In the genomic region with DNA sequence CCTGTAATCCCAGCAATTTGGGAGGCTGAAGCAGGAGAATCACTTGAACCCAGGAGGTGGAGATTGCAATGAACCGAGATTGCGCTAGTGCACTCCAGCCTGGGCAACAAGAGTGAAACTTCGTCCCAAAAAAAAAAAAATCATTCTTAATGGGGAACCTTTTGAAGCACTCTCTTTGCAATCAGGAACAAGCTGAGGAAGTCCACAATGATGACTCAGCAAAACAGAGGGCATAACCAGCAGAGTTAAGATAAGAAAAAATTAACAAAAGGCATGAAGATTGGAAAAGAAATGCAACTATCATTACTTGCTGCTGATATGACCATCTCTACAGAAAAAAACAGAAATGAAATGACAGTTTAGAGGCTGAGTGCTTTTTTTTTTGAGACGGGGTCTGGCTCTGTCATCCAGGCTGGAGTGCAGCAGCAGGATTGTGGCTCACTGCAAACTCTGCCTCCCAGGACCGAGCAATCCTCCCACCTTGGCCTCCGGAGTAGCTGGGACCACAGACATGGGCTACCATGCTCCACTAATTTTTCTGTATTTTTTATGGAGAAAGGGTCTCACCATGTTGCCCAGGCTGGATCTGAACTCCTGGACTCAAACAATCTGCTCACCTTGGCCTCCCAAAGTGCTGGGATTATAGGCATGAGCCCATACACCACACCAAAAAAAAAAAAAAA, we compare ENCODE assay signal across 9 cellular contexts.
DNase-seq lines count a peak whose midpoint lies in the region; ATAC-seq, FAIRE-seq and TF ChIP-seq lines count a peak whose summit lies in the region.
"Had no signal": no experiment of that assay in that cellular context is flagged by ENCODE, and none has a peak within 500 bp of the region (broad histone marks: within the 10 kb centered on the region; RNA-seq: fewer than 3 reads in every experiment).

No MANE protein-coding gene starts in this region.

- TF ChIP-seq CTCF in Caco-2 (IDR thresholded peaks at IDR 0.05; ENCODE audit: insufficient read depth in 1 of 2, low read depth in 1 of 2, low read length in 1 of 2, severe bottlenecking in 1 of 2, unreplicated experiment in 1 of 2) (no peak), K562 (IDR thresholded peaks at IDR 0.05 in 2 of 3, conservative IDR thresholded peaks at IDR 0.05 in 1 of 3; ENCODE audit: insufficient read depth in 2 of 3, low read depth in 1 of 3, low read length in 3 of 3) (0 out of 6 replicates have a peak, but pooled peaks of 1 of the 3 experiments have one; percentile 1), mucosa of descending colon (IDR thresholded peaks at IDR 0.05) (no peak)

- peaks cover 12% of the 10 kb centered on the region for H3K36me3 Mint-ChIP-seq in Caco-2 (ENCODE audit: insufficient read depth, unreplicated experiment)

- peak; percentile 76 for TF ChIP-seq EP300 in K562 (IDR thresholded peaks at IDR 0.05; ENCODE audit: low read length)

- H3K27me3 ChIP-seq in Caco-2 (replicated peaks; ENCODE audit: control insufficient read depth, insufficient read depth, low read length) (no peaks in the 10 kb centered on the region), K562 (ENCODE audit: control insufficient read depth in 2 of 2, insufficient read depth in 2 of 2, low read length in 2 of 2) (no peaks in the 10 kb centered on the region)
- H3K27me3 ChIP-seq: tibial artery had no signal

- no peaks in the 10 kb centered on the region for H3K27me3 Mint-ChIP-seq in Caco-2 (ENCODE audit: insufficient read depth, unreplicated experiment)

- H3K9me3 ChIP-seq in Caco-2 (no peaks in the 10 kb centered on the region), K562 (replicated peaks; ENCODE audit: control insufficient read depth, insufficient read depth, low read depth, low read length) (no peaks in the 10 kb centered on the region), mucosa of descending colon (no peaks in the 10 kb centered on the region)
- H3K9me3 ChIP-seq: tibial artery had no signal

- H3K4me1 Mint-ChIP-seq in Caco-2 (ENCODE audit: low read depth, unreplicated experiment): no peaks in the 10 kb centered on the region

- DNase-seq in Caco-2: no peak
- peak; percentile 22 for DNase-seq in NOMO-1 treated with dmso at 0.1 percent for 144 hours (lab: John Stamatoyannopoulos, UW; ENCODE audit: unreplicated experiment)
- peak; percentile 40 to 79 (median 44) for DNase-seq in K562 (ENCODE audit: extremely low read depth in 1 of 4, low spot score in 3 of 4)
- no peak for DNase-seq in mucosa of descending colon
- no peak for DNase-seq in NCI-H510A (lab: John Stamatoyannopoulos, UW)
- DNase-seq: tibial artery had no signal

- H3K9ac ChIP-seq in K562 (ENCODE audit: insufficient read depth in 1 of 2, low read depth in 2 of 2, low read length in 2 of 2): peak overlapping the region; percentile 21 to 77; a peak in 2 of 4 replicates

- no peak overlapping the region for H3K4me3 Mint-ChIP-seq in Caco-2 (ENCODE audit: unreplicated experiment)

- BruUV-seq in Caco-2 (replicated peaks; lab: Mats Ljungman, UMichigan) (no TSS peak), K562 (replicated peaks; lab: Mats Ljungman, UMichigan) (no TSS peak)

- in situ Hi-C loops in K562 (cut with MboI): no loop called here

- CTCF ChIA-PET in Caco-2 (lab: Charles Lee) (no interaction called here), K562 (lab: Yijun Ruan, JAX; ENCODE audit: low intra/inter-chr PET ratio) (no interaction called here)

- H3K9me3 Mint-ChIP-seq in Caco-2 (ENCODE audit: unreplicated experiment): no peaks in the 10 kb centered on the region

- H4K20me1 ChIP-seq in K562 (replicated peaks; ENCODE audit: control insufficient read depth, insufficient read depth, low read length): no peaks in the 10 kb centered on the region; the same call in 1 of the 2 replicates

- 1% methylated on average over 6 of the region's 6 CpGs for WGBS in K562 (ENCODE audit: insufficient coverage, low coverage, missing lambda C conversion rate)

- peak overlapping the region; percentile 21; the same call in 1 of the 2 replicates for H2AFZ ChIP-seq in K562 (ENCODE audit: low read depth, low read length)

- H3K4me2 ChIP-seq in K562 (ENCODE audit: insufficient read depth, low read length): peak overlapping the region; percentile 29

- intact Hi-C loops in Caco-2 (cut with micrococcal nuclease; ENCODE audit: unreplicated experiment) (no loop called here), K562 (cut with micrococcal nuclease) (loop anchor here (5.0 kb wide), 1 partner anchor 68 kb away; no protein-coding TSS in a partner anchor), mucosa of descending colon (cut with DNase I, micrococcal nuclease) (no loop called here)

- ATAC-seq in K562: peak; percentile 80
- ATAC-seq in mucosa of descending colon: peak; percentile 33
- ATAC-seq in GM18861 (IDR thresholded peaks at IDR 0.05; ENCODE audit: unreplicated experiment): no peak
- no peak for ATAC-seq in HG02588 (IDR thresholded peaks at IDR 0.05; ENCODE audit: unreplicated experiment)
- no peak for ATAC-seq in HG02763 (IDR thresholded peaks at IDR 0.05; ENCODE audit: unreplicated experiment)

- H3K27ac ChIP-seq in K562 (ENCODE audit: extremely low read depth, low read depth, low read length): peak overlapping the region; percentile 68; the same call in 2 of the 3 replicates

- TF ChIP-seq RAD21 in K562 (CRISPR knock-in tag; conservative IDR thresholded peaks at IDR 0.05 in 1 of 2, IDR thresholded peaks at IDR 0.05 in 1 of 2): peak in 1 of 2 experiments; percentile 29; a peak in 1 of 4 replicates

- POLR2A ChIA-PET in Caco-2 (lab: Charles Lee) (interaction anchor here (0.6 kb wide), 1 partner anchor 368 kb away, joined by 3 read pairs; no protein-coding TSS in a partner anchor), K562 (lab: Yijun Ruan, JAX) (interaction anchor here (0.8 to 1.3 kb wide), 4 partner anchors 14 to 37 kb away, joined by 3 to 4 read pairs (median 3); no protein-coding TSS in a partner anchor)

- no peaks in the 10 kb centered on the region for H3K9me1 ChIP-seq in K562 (ENCODE audit: control insufficient read depth, insufficient read depth, low read length)

- peak; percentile 65 for FAIRE-seq in K562 (lab: Jason Lieb, UNC)

- H3K4me1 ChIP-seq in Caco-2 (no peaks in the 10 kb centered on the region), K562 (replicated peaks in 1 of 2; ENCODE audit: control insufficient read depth in 2 of 2, insufficient read depth in 2 of 2, low read length in 2 of 2) (peaks cover 11 to 17% of the 10 kb centered on the region in 2 experiments), mucosa of descending colon (ENCODE audit: low read depth) (no peaks in the 10 kb centered on the region)

- H3K4me3 ChIP-seq in Caco-2 (ENCODE audit: low read depth, low read length) (no peak overlapping the region), K562 (no peak overlapping the region), mucosa of descending colon (no peak overlapping the region)
- H3K4me3 ChIP-seq: tibial artery had no signal

- peak overlapping the region; percentile 51 for H3K27ac Mint-ChIP-seq in Caco-2 (ENCODE audit: unreplicated experiment)

- no peaks in the 10 kb centered on the region; the same call in 1 of the 2 replicates for H3K36me3 ChIP-seq in Caco-2 (ENCODE audit: control insufficient read depth, insufficient read depth, low read length)
- H3K36me3 ChIP-seq in K562 (ENCODE audit: control insufficient read depth, insufficient read depth, low read length): no peaks in the 10 kb centered on the region
- no peaks in the 10 kb centered on the region for H3K36me3 ChIP-seq in mucosa of descending colon (ENCODE audit: low read depth)

- no peak for TF ChIP-seq POLR2A in K562 (conservative IDR thresholded peaks at IDR 0.05)

- no peaks in the 10 kb centered on the region for H3K79me2 ChIP-seq in K562 (ENCODE audit: control insufficient read depth, insufficient read depth, low read length)

TF ChIP-seq in K562, 482 proteins besides CTCF, POLR2A, EP300 and RAD21 (continues in another document):
- TF ChIP-seq ARID1B (IDR thresholded peaks at IDR 0.05): peak; percentile 88
- no peak for TF ChIP-seq ZNF586 (CRISPR knock-in tag; conservative IDR thresholded peaks at IDR 0.05)
- no peak for TF ChIP-seq KDM5B (IDR thresholded peaks at IDR 0.05; ENCODE audit: insufficient replicate concordance, low read depth, low read length)
- no peak for TF ChIP-seq ZNF644 (tag; IDR thresholded peaks at IDR 0.05; ENCODE audit: low read depth)
- no peak for TF ChIP-seq SAFB2 (IDR thresholded peaks at IDR 0.05; ENCODE audit: borderline replicate concordance, low read depth, low read length, severe bottlenecking)
- no peak for TF ChIP-seq FOXP1 (CRISPR knock-in tag; IDR thresholded peaks at IDR 0.05)
- no peak for TF ChIP-seq ELF4 (CRISPR knock-in tag; IDR thresholded peaks at IDR 0.05)
- TF ChIP-seq ZBTB12 (CRISPR knock-in tag; IDR thresholded peaks at IDR 0.05): no peak
- TF ChIP-seq SMARCC2 (IDR thresholded peaks at IDR 0.05; ENCODE audit: low read depth): peak; percentile 78
- no peak for TF ChIP-seq ZNF830 (CRISPR knock-in tag; IDR thresholded peaks at IDR 0.05)
- TF ChIP-seq CTBP1 (IDR thresholded peaks at IDR 0.05; ENCODE audit: borderline replicate concordance): peak; percentile 47; the same call in 1 of the 2 replicates
- TF ChIP-seq E2F6 (IDR thresholded peaks at IDR 0.05; ENCODE audit: borderline replicate concordance in 1 of 2, extremely low read depth in 1 of 2, insufficient read depth in 1 of 2, insufficient read length in 1 of 2, low read depth in 1 of 2, low read length in 1 of 2, poor library complexity in 1 of 2, severe bottlenecking in 1 of 2): no peak
- no peak for TF ChIP-seq SRF (CRISPR knock-in tag; IDR thresholded peaks at IDR 0.05)
- TF ChIP-seq DIDO1 (tag; IDR thresholded peaks at IDR 0.05; ENCODE audit: low read depth): no peak

Comparison
In these comparisons a context has a peak if more than half of its experiments do, and no peak if none do; other contexts are left out.
1. DNase-seq: peak in NOMO-1 treated with dmso at 0.1 percent for 144 hours (single experiment) and K562 (4 of 4); none in Caco-2 (0 of 2), mucosa of descending colon (0 of 3) and NCI-H510A (single experiment).
2. ATAC-seq: peak in K562 (single experiment) and mucosa of descending colon (single experiment); none in GM18861 (single experiment), HG02588 (single experiment) and HG02763 (single experiment).